Comparison of ENCODE assay signal across 31 cellular contexts in the genomic region with DNA sequence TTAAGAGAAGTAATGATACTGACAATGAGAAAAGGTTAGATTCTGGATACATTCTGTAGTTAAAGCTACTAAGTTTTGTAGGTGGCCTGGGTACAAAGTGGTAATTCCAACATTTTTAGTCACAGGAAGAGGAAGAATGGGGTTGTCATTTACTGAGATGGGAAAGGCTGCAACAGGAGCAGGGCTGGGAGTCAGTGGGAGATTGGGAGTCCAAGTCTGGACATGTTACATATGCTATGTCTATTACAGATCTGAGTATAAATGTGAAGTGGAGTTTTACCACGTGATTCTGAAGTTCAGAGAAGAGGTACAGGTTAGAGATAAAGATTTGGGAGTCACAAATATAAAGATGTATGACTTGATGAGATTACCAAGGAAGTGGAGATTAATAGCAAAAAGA.
DNase-seq lines count a peak whose midpoint lies in the region; ATAC-seq and TF ChIP-seq lines count a peak whose summit lies in the region.
"Had no signal": no experiment of that assay in that cellular context is flagged by ENCODE, and none has a peak within 500 bp of the region (broad histone marks: within the 10 kb centered on the region; RNA-seq: fewer than 3 reads in every experiment).

No MANE protein-coding gene starts in this region.

- WGBS in SK-N-SH (ENCODE audit: low lambda C conversion rate), result 77% methylated on average over 1 of the region's 1 CpG

- H3K27me3 Mint-ChIP-seq in immature natural killer cell (ENCODE audit: low read depth in 3 of 3), result peaks cover 0 to 1% (median 0%) of the 10 kb centered on the region in 3 donors
- no peaks in the 10 kb centered on the region for H3K27me3 Mint-ChIP-seq in progenitor cell of endocrine pancreas
- H3K27me3 Mint-ChIP-seq: CD4-positive, CD25-positive, alpha-beta regulatory T cell had no signal

- H3K4me3 Mint-ChIP-seq in immature natural killer cell (peak overlapping the region; percentile 36 to 76 (median 62)), progenitor cell of endocrine pancreas (ENCODE audit: low read depth) (no peak overlapping the region)
- H3K4me3 Mint-ChIP-seq: activated CD8-positive, alpha-beta T cell treated with anti-CD3 and anti-CD28 coated beads for 36 hours; CD4-positive, CD25-positive, alpha-beta regulatory T cell had no signal

- H3K36me3 Mint-ChIP-seq in immature natural killer cell, result peaks cover 0 to 4% (median 0%) of the 10 kb centered on the region in 3 donors
- no peaks in the 10 kb centered on the region for H3K36me3 Mint-ChIP-seq in progenitor cell of endocrine pancreas (ENCODE audit: insufficient read depth)
- H3K36me3 Mint-ChIP-seq: CD4-positive, CD25-positive, alpha-beta regulatory T cell had no signal

- no peak overlapping the region for H3K4me2 ChIP-seq in SK-N-SH
- H3K4me2 ChIP-seq: smooth muscle cell had no signal

- no peak for TF ChIP-seq EP300 in SK-N-SH (IDR thresholded peaks at IDR 0.05; ENCODE audit: borderline replicate concordance in 1 of 2, low read depth in 1 of 2, low read length in 1 of 2)

- CTCF ChIA-PET in SK-N-SH (lab: Yijun Ruan, JAX), result interaction anchor here (1.0 kb wide), 1 partner anchor 94 kb away, joined by 3 read pairs; no protein-coding TSS in a partner anchor

- no peak for TF ChIP-seq RAD21 in SK-N-SH (IDR thresholded peaks at IDR 0.05; ENCODE audit: low read length)

- H2AFZ ChIP-seq in SK-N-SH (ENCODE audit: low read depth), result no peak overlapping the region
- H2AFZ ChIP-seq: GM23248 had no signal

- H4K20me1 ChIP-seq in SK-N-SH (ENCODE audit: insufficient read depth), result no peaks in the 10 kb centered on the region

- H3K9me3 Mint-ChIP-seq in immature natural killer cell (peaks cover 0 to 2% (median 0%) of the 10 kb centered on the region in 6 donors), progenitor cell of endocrine pancreas (ENCODE audit: low read depth) (no peaks in the 10 kb centered on the region)
- H3K9me3 Mint-ChIP-seq: activated CD8-positive, alpha-beta T cell treated with anti-CD3 and anti-CD28 coated beads for 36 hours had no signal

- no peaks in the 10 kb centered on the region for H3F3A ChIP-seq in SK-N-SH (replicated peaks; ENCODE audit: insufficient read depth)

- no peaks in the 10 kb centered on the region for H3K36me3 ChIP-seq in SK-N-SH (replicated peaks in 1 of 2; ENCODE audit: control insufficient read depth in 1 of 2, insufficient read depth in 2 of 2, low read length in 1 of 2)
- H3K36me3 ChIP-seq: ovary, Peyer's patch, tibial nerve had no signal

- POLR2A ChIA-PET in SK-N-SH (lab: Yijun Ruan, JAX), result no interaction called here

- H3K9me2 ChIP-seq in SK-N-SH, result no peaks in the 10 kb centered on the region; the same call in 1 of the 2 replicates

- no peaks in the 10 kb centered on the region for H3K27me3 ChIP-seq in SK-N-SH (ENCODE audit: insufficient read depth)
- H3K27me3 ChIP-seq: body of pancreas, ovary, Peyer's patch, stomach, tibial nerve had no signal

- intact Hi-C loops in posterior vena cava (cut with DNase I), result no loop called here

- no peaks in the 10 kb centered on the region for H3K79me2 ChIP-seq in SK-N-SH (ENCODE audit: insufficient read depth)

- H3K4me1 ChIP-seq in SK-N-SH (ENCODE audit: control insufficient read depth in 1 of 2, insufficient read depth in 2 of 2, low read depth in 1 of 2, low read length in 1 of 2), result no peaks in the 10 kb centered on the region; a peak in 2 of 4 replicates
- H3K4me1 ChIP-seq: body of pancreas, Peyer's patch, stomach had no signal

- H3K9ac ChIP-seq in SK-N-SH, result no peak overlapping the region
- H3K9ac ChIP-seq: GM23248 had no signal

- 0 out of 2 replicates have a peak, but pooled peaks cover 3% of the 10 kb centered on the region for H3K9me3 ChIP-seq in SK-N-SH
- H3K9me3 ChIP-seq: body of pancreas, ovary, Peyer's patch, stomach, tibial nerve had no signal

- ATAC-seq in SK-N-SH treated with all-trans-retinoic acid at 6 μM for 48 hours, result peak; percentile 30; the same call in 1 of the 3 replicates
- ATAC-seq: activated CD4-positive, CD25-positive, alpha-beta regulatory T cell treated with anti-CD3 and anti-CD28 coated beads, Interleukin-2, amount 50 U/mL, for 24 hours; activated CD8-positive, alpha-beta T cell treated with anti-CD3 and anti-CD28 coated beads for 36 hours; body of pancreas; left colon had no signal

- H3K27ac ChIP-seq in SK-N-SH (ENCODE audit: low read depth in 2 of 2, low read length in 1 of 2), result no peak overlapping the region
- H3K27ac ChIP-seq: body of pancreas, GM23248, ovary, Peyer's patch, stomach, tibial nerve had no signal

- H3K4me3 ChIP-seq in SK-N-SH (ENCODE audit: low read depth in 2 of 2, low read length in 1 of 2) (no peak overlapping the region), cardiac fibroblast (replicated peaks in 1 of 2; ENCODE audit: low read depth in 2 of 2, low read length in 2 of 2) (no peak overlapping the region)
- H3K4me3 ChIP-seq: body of pancreas, GM23248, ovary, Peyer's patch, smooth muscle cell, stomach, tibial nerve had no signal

- no peak for DNase-seq in SK-N-SH
- DNase-seq in cardiac fibroblast (ENCODE audit: low read depth in 2 of 2), result peak; percentile 14 to 18
- DNase-seq in immature natural killer cell, result no peak
- DNase-seq in progenitor cell of endocrine pancreas (ENCODE audit: low spot score, unreplicated experiment), result no peak
- DNase-seq in posterior vena cava (ENCODE audit: low spot score), result no peak
- no peak for DNase-seq in NCI-H1436 treated with DMSO at 0.1 percent for 48 hours (lab: John Stamatoyannopoulos, UW)
- DNase-seq in amniotic stem cell (lab: John Stamatoyannopoulos, UW), result no peak
- DNase-seq: 8988T; activated CD8-positive, alpha-beta T cell treated with anti-CD3 and anti-CD28 coated beads for 36 hours; activated effector memory CD4-positive, alpha-beta T cell treated with anti-CD3 and anti-CD28 coated beads, Interleukin-2, amount 50 U/mL, for 16 hours; body of pancreas; CD4-positive, CD25-positive, alpha-beta regulatory T cell; effector CD4-positive, alpha-beta T cell; erythroblast; foreskin melanocyte; GM23248; left colon; mesendoderm; NCI-H1092; NCI-H2029 treated with DMSO at 0.1 percent for 48 hours; NCI-H345; ovary; Peyer's patch; stimulated activated CD4-positive, alpha-beta T cell treated with anti-CD3 and anti-CD28 coated beads, Interleukin-1b, Interleukin-23, amount 100 ng/mL, for 48 hours; stimulated activated CD8-positive, alpha-beta memory T cell treated with anti-CD3 and anti-CD28 coated beads, Interleukin-4, amount 100 ng/mL, for 48 hours; stomach; T-helper 1 cell had no signal

- H3K27ac Mint-ChIP-seq in immature natural killer cell (peak overlapping the region; percentile 68 to 88 (median 80)), progenitor cell of endocrine pancreas (peak overlapping the region; percentile 2)
- H3K27ac Mint-ChIP-seq: activated CD8-positive, alpha-beta T cell treated with anti-CD3 and anti-CD28 coated beads for 36 hours; CD4-positive, CD25-positive, alpha-beta regulatory T cell had no signal

- peaks cover 51 to 68% of the 10 kb centered on the region in 2 donors for H3K4me1 Mint-ChIP-seq in immature natural killer cell
- H3K4me1 Mint-ChIP-seq in progenitor cell of endocrine pancreas (ENCODE audit: low read depth), result no peaks in the 10 kb centered on the region
- H3K4me1 Mint-ChIP-seq: CD4-positive, CD25-positive, alpha-beta regulatory T cell had no signal

- TF ChIP-seq CTCF in SK-N-SH (IDR thresholded peaks at IDR 0.05), result no peak
- no peak for TF ChIP-seq CTCF in cardiac fibroblast (IDR thresholded peaks at IDR 0.05; ENCODE audit: low read depth, low read length)
- TF ChIP-seq CTCF in progenitor cell of endocrine pancreas (IDR thresholded peaks at IDR 0.05; ENCODE audit: unreplicated experiment), result no peak

TF ChIP-seq in SK-N-SH treated with all-trans-retinoic acid at 6 μM for 48 hours, 23 proteins besides CTCF, POLR2A, EP300 and RAD21 (continues in another document):
- TF ChIP-seq ZNF70 (CRISPR knock-in tag; IDR thresholded peaks at IDR 0.05) (no peak), ZNF565 (CRISPR knock-in tag; conservative IDR thresholded peaks at IDR 0.05; ENCODE audit: low read depth) (no peak), ESRRG (CRISPR knock-in tag; IDR thresholded peaks at IDR 0.05) (no peak), RARB (CRISPR knock-in tag; IDR thresholded peaks at IDR 0.05) (no peak), ZFP30 (CRISPR knock-in tag; IDR thresholded peaks at IDR 0.05) (no peak), ZC3H10 (CRISPR knock-in tag; IDR thresholded peaks at IDR 0.05) (no peak)
- TF ChIP-seq, protein P1, sequence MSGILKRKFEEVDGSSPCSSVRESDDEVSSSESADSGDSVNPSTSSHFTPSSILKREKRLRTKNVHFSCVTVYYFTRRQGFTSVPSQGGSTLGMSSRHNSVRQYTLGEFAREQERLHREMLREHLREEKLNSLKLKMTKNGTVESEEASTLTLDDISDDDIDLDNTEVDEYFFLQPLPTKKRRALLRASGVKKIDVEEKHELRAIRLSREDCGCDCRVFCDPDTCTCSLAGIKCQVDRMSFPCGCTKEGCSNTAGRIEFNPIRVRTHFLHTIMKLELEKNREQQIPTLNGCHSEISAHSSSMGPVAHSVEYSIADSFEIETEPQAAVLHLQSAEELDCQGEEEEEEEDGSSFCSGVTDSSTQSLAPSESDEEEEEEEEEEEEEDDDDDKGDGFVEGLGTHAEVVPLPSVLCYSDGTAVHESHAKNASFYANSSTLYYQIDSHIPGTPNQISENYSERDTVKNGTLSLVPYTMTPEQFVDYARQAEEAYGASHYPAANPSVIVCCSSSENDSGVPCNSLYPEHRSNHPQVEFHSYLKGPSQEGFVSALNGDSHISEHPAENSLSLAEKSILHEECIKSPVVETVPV (CRISPR knock-in tag; IDR thresholded peaks at IDR 0.05), result no peak

TF ChIP-seq in SK-N-SH, 30 proteins besides CTCF, POLR2A, EP300 and RAD21:
- TF ChIP-seq, protein P2, sequence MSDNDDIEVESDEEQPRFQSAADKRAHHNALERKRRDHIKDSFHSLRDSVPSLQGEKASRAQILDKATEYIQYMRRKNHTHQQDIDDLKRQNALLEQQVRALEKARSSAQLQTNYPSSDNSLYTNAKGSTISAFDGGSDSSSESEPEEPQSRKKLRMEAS (IDR thresholded peaks at IDR 0.05; ENCODE audit: low read depth), result no peak
- no peak for TF ChIP-seq MEF2A (IDR thresholded peaks at IDR 0.05; ENCODE audit: borderline replicate concordance, low read depth)
- TF ChIP-seq MXI1 (IDR thresholded peaks at IDR 0.05; ENCODE audit: low read depth, low read length), result no peak

Comparison
In these comparisons a context has a peak if more than half of its experiments do, and no peak if none do; other contexts are left out.
1. DNase-seq: peak in cardiac fibroblast (2 of 2); none in SK-N-SH (single experiment), immature natural killer cell (0 of 3), progenitor cell of endocrine pancreas (single experiment), posterior vena cava (single experiment), NCI-H1436 treated with DMSO at 0.1 percent for 48 hours (single experiment) and amniotic stem cell (single experiment).